ENCODE assay signal across 30 cellular contexts in the genomic region with DNA sequence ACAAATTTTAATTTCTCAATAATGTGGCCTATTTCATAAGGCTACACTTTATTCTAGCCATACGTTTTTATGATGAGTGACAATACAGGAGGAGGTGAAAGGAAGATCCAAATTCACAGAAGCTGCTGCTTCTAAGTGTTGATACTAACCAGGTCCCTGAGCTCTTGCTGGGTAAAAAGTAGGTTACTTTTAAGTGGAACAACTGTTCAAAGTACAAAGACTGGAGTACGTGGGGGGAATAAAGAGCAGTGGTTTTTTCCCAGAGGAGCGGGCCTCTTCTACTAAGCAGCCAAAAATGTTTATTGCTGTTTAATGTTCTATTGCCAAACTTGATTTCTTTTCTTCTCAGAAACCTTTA.
DNase-seq lines count a peak whose midpoint lies in the region; ATAC-seq and TF ChIP-seq lines count a peak whose summit lies in the region.
"Had no signal": no experiment of that assay in that cellular context is flagged by ENCODE, and none has a peak within 500 bp of the region (broad histone marks: within the 10 kb centered on the region; RNA-seq: fewer than 3 reads in every experiment).

No MANE protein-coding gene starts in this region.

- in situ Hi-C loops in transverse colon (cut with MboI; ENCODE audit: low pct_ligation_motif_present in 1 of 4, low pct_unique_long_range_greater_than_20kb in 1 of 4, low sequenced_read_pairs in 3 of 4), result no loop called here

- peak overlapping the region; percentile 52 for H3K27ac Mint-ChIP-seq in activated naive CD8-positive, alpha-beta T cell
- no peak overlapping the region for H3K27ac Mint-ChIP-seq in activated naive CD8-positive, alpha-beta T cell treated with anti-CD3 and anti-CD28 coated beads, Interleukin-2, amount 50 U/mL, for 24 hours
- H3K27ac Mint-ChIP-seq: CD8-positive, alpha-beta T cell; naive thymus-derived CD4-positive, alpha-beta T cell had no signal

- H3K9me3 Mint-ChIP-seq in activated naive CD8-positive, alpha-beta T cell (ENCODE audit: low read depth), result no peaks in the 10 kb centered on the region
- no peaks in the 10 kb centered on the region for H3K9me3 Mint-ChIP-seq in activated naive CD8-positive, alpha-beta T cell treated with anti-CD3 and anti-CD28 coated beads, Interleukin-2, amount 50 U/mL, for 24 hours
- H3K9me3 Mint-ChIP-seq: CD8-positive, alpha-beta T cell; naive thymus-derived CD4-positive, alpha-beta T cell had no signal

- no peak for ATAC-seq in activated naive CD8-positive, alpha-beta T cell treated with anti-CD3 and anti-CD28 coated beads, Interleukin-2, amount 50 U/mL, for 24 hours
- ATAC-seq: body of pancreas; CD8-positive, alpha-beta T cell; naive thymus-derived CD4-positive, alpha-beta T cell; psoas muscle had no signal

- WGBS in esophagus muscularis mucosa, result 60% methylated on average over 3 of the region's 3 CpGs
- WGBS in transverse colon (ENCODE audit: low coverage in 1 of 2), 2 donors, result 22 to 30% methylated on average over 2 to 3 of the region's 3 CpGs

- no peak for TF ChIP-seq POLR2A in esophagus muscularis mucosa (IDR thresholded peaks at IDR 0.05; ENCODE audit: low read depth)
- TF ChIP-seq POLR2A in transverse colon (IDR thresholded peaks at IDR 0.05), result no peak

- intact Hi-C loops in esophagus muscularis mucosa (cut with DNase I), result loop anchor here (10.0 kb wide), 1 partner anchor 624 kb away; the partner anchor contains the start of gene PDE3A
- intact Hi-C loops in transverse colon (cut with DNase I; ENCODE audit: low total_unique reads), result no loop called here

- TF ChIP-seq CTCF in esophagus muscularis mucosa (IDR thresholded peaks at IDR 0.05), result no peak
- no peak for TF ChIP-seq CTCF in transverse colon (IDR thresholded peaks at IDR 0.05)

- H3K4me3 Mint-ChIP-seq in activated naive CD8-positive, alpha-beta T cell, result no peak overlapping the region
- H3K4me3 Mint-ChIP-seq in activated naive CD8-positive, alpha-beta T cell treated with anti-CD3 and anti-CD28 coated beads, Interleukin-2, amount 50 U/mL, for 24 hours, result no peak overlapping the region
- H3K4me3 Mint-ChIP-seq: CD8-positive, alpha-beta T cell; naive thymus-derived CD4-positive, alpha-beta T cell had no signal

- TF ChIP-seq EP300 in esophagus muscularis mucosa (IDR thresholded peaks at IDR 0.05) (no peak), transverse colon (IDR thresholded peaks at IDR 0.05; ENCODE audit: low read depth) (no peak)

- H3K36me3 Mint-ChIP-seq in activated naive CD8-positive, alpha-beta T cell, result no peaks in the 10 kb centered on the region
- no peaks in the 10 kb centered on the region for H3K36me3 Mint-ChIP-seq in activated naive CD8-positive, alpha-beta T cell treated with anti-CD3 and anti-CD28 coated beads, Interleukin-2, amount 50 U/mL, for 24 hours (ENCODE audit: low read depth)
- H3K36me3 Mint-ChIP-seq: CD8-positive, alpha-beta T cell; naive thymus-derived CD4-positive, alpha-beta T cell had no signal

- H3K4me1 ChIP-seq in esophagus muscularis mucosa (peaks cover 14 to 35% (median 28%) of the 10 kb centered on the region in 4 donors), muscle layer of colon (ENCODE audit: insufficient read depth, low read length) (peaks cover 24% of the 10 kb centered on the region), transverse colon (peaks cover 0 to 5% (median 2%) of the 10 kb centered on the region in 4 donors)
- H3K4me1 ChIP-seq: psoas muscle had no signal

- H3K4me1 Mint-ChIP-seq in activated naive CD8-positive, alpha-beta T cell (ENCODE audit: low read depth), result peaks cover 4% of the 10 kb centered on the region
- no peaks in the 10 kb centered on the region for H3K4me1 Mint-ChIP-seq in activated naive CD8-positive, alpha-beta T cell treated with anti-CD3 and anti-CD28 coated beads, Interleukin-2, amount 50 U/mL, for 24 hours
- H3K4me1 Mint-ChIP-seq: naive thymus-derived CD4-positive, alpha-beta T cell had no signal

- no peak overlapping the region for H3K4me3 ChIP-seq in esophagus muscularis mucosa
- no peak overlapping the region for H3K4me3 ChIP-seq in muscle layer of colon (ENCODE audit: low read depth in 1 of 2, low read length in 2 of 2)
- H3K4me3 ChIP-seq in transverse colon, result no peak overlapping the region
- H3K4me3 ChIP-seq: body of pancreas, GM23248, hepatocyte, PC-9, psoas muscle had no signal

- H3K27me3 Mint-ChIP-seq in activated naive CD8-positive, alpha-beta T cell, result no peaks in the 10 kb centered on the region
- no peaks in the 10 kb centered on the region for H3K27me3 Mint-ChIP-seq in activated naive CD8-positive, alpha-beta T cell treated with anti-CD3 and anti-CD28 coated beads, Interleukin-2, amount 50 U/mL, for 24 hours

- H3K27ac ChIP-seq in esophagus muscularis mucosa (replicated peaks in 1 of 4) (peak overlapping the region in 3 of 4 donors; percentile 15 to 39 (median 19)), muscle layer of colon (ENCODE audit: low read depth, low read length) (peak overlapping the region; percentile 31), transverse colon (peak overlapping the region; percentile 18 to 61 (median 41))
- H3K27ac ChIP-seq: body of pancreas, epithelial cell of prostate, GM23248, hepatocyte, PC-9, psoas muscle, VCaP had no signal

- no peaks in the 10 kb centered on the region for H3K27me3 ChIP-seq in esophagus muscularis mucosa
- no peaks in the 10 kb centered on the region for H3K27me3 ChIP-seq in muscle layer of colon (ENCODE audit: control insufficient read depth in 1 of 2, insufficient read depth in 2 of 2, low read length in 2 of 2)
- no peaks in the 10 kb centered on the region for H3K27me3 ChIP-seq in transverse colon
- H3K27me3 ChIP-seq: body of pancreas, hepatocyte had no signal

- no peak for DNase-seq in activated naive CD8-positive, alpha-beta T cell treated with anti-CD3 and anti-CD28 coated beads, Interleukin-2, amount 50 U/mL, for 24 hours
- DNase-seq in esophagus muscularis mucosa (ENCODE audit: extremely low spot score), result no peak
- DNase-seq in transverse colon, result no peak
- no peak for DNase-seq in NCI-H748 (lab: John Stamatoyannopoulos, UW; ENCODE audit: unreplicated experiment)
- no peak for DNase-seq in NCI-H2227 treated with DMSO at 0.1 percent for 48 hours (lab: John Stamatoyannopoulos, UW)
- no peak for DNase-seq in GDM1 (lab: John Stamatoyannopoulos, UW)
- DNase-seq: activated CD4-positive, alpha-beta T cell treated with anti-CD3 and anti-CD28 coated beads for 4 hours; activated gamma-delta T cell; activated T-cell treated with anti-CD3 and anti-CD28 coated beads, Interleukin-2, amount 50 U/mL, for 1 hour; body of pancreas; CD8-positive, alpha-beta T cell; DMS 273 treated with DMSO at 0.1 percent for 48 hours; EL; GM23248; Karpas-422; naive thymus-derived CD4-positive, alpha-beta T cell; NCI-H146; NCI-H2107; NCI-H510A; NK-92 treated with Interleukin-12 subunit alpha and Interleukin-12 subunit beta, amount 100 ng/mL, for 24 hours; PC-9; psoas muscle; SIG-M5; SW 1271; T-helper 9 cell had no signal

- no peaks in the 10 kb centered on the region for H3K36me3 ChIP-seq in esophagus muscularis mucosa
- no peaks in the 10 kb centered on the region for H3K36me3 ChIP-seq in muscle layer of colon (ENCODE audit: insufficient read depth, low read length)
- no peaks in the 10 kb centered on the region for H3K36me3 ChIP-seq in transverse colon

- H3K9me3 ChIP-seq in esophagus muscularis mucosa (no peaks in the 10 kb centered on the region), muscle layer of colon (ENCODE audit: low read length) (no peaks in the 10 kb centered on the region), transverse colon (no peaks in the 10 kb centered on the region)
- H3K9me3 ChIP-seq: body of pancreas, psoas muscle had no signal

- H3K9ac ChIP-seq in muscle layer of colon (ENCODE audit: low read length), result no peak overlapping the region
- H3K9ac ChIP-seq: GM23248 had no signal
